1 cellular context compared by ENCODE assay signal in the genomic region with DNA sequence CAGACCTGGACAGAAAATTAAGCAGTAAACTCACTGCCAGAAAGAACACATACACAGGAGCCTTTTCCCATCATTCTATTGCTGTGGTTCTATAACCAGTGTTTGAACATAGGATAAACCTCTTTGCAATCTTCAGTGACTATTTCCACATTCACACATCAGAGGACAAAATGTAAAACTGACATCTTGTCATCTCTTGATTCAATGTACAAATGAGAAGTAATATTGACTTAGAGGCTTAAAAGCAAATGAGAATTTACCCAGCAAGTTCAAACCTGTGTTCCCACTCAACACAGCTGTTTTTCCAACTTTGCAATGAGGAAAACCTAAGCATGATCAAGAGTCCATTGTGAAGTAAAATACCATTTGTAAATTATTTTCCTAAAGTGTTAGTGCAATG.
TF ChIP-seq lines count a peak whose summit lies in the region.

No MANE protein-coding gene starts in this region.

TF ChIP-seq in HepG2, 621 proteins besides CTCF, POLR2A, EP300 and RAD21 (continues in another document):
- TF ChIP-seq, protein P1, sequence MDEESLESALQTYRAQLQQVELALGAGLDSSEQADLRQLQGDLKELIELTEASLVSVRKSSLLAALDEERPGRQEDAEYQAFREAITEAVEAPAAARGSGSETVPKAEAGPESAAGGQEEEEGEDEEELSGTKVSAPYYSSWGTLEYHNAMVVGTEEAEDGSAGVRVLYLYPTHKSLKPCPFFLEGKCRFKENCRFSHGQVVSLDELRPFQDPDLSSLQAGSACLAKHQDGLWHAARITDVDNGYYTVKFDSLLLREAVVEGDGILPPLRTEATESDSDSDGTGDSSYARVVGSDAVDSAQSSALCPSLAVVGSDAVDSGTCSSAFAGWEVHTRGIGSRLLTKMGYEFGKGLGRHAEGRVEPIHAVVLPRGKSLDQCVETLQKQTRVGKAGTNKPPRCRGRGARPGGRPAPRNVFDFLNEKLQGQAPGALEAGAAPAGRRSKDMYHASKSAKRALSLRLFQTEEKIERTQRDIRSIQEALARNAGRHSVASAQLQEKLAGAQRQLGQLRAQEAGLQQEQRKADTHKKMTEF (CRISPR knock-in tag; IDR thresholded peaks at IDR 0.05), result peak; percentile 44; the same call in 1 of the 2 replicates
- TF ChIP-seq TBP (CRISPR knock-in tag; IDR thresholded peaks at IDR 0.05) (no peak), CEBPB (IDR thresholded peaks at IDR 0.05; ENCODE audit: borderline replicate concordance, low read depth, low read length) (peak; percentile 89), SIX1 (CRISPR knock-in tag; IDR thresholded peaks at IDR 0.05; ENCODE audit: borderline replicate concordance) (peak; percentile 41; the same call in 1 of the 2 replicates), BCL6 (CRISPR knock-in tag; IDR thresholded peaks at IDR 0.05) (peak; percentile 88), TFE3 (CRISPR knock-in tag; IDR thresholded peaks at IDR 0.05) (peak; percentile 47; the same call in 1 of the 2 replicates), FOXP1 (IDR thresholded peaks at IDR 0.05) (no peak), FOXP1 (CRISPR knock-in tag; IDR thresholded peaks at IDR 0.05) (peak; percentile 62; the same call in 1 of the 2 replicates), ZNF451 (CRISPR knock-in tag; IDR thresholded peaks at IDR 0.05) (no peak), THYN1 (CRISPR knock-in tag; IDR thresholded peaks at IDR 0.05; ENCODE audit: borderline replicate concordance, low read depth) (no peak), ZSCAN30 (CRISPR knock-in tag; IDR thresholded peaks at IDR 0.05) (no peak), LCORL (IDR thresholded peaks at IDR 0.05) (no peak), LCORL (CRISPR knock-in tag; IDR thresholded peaks at IDR 0.05) (no peak), SAP130 (CRISPR knock-in tag; IDR thresholded peaks at IDR 0.05; ENCODE audit: low read depth) (peak; percentile 42; the same call in 1 of the 2 replicates), AKAP8 (CRISPR knock-in tag; IDR thresholded peaks at IDR 0.05) (no peak), POGZ (CRISPR knock-in tag; IDR thresholded peaks at IDR 0.05) (peak; percentile 46; the same call in 1 of the 2 replicates), ZNF619 (CRISPR knock-in tag; IDR thresholded peaks at IDR 0.05) (no peak), ZNF460 (CRISPR knock-in tag; IDR thresholded peaks at IDR 0.05; ENCODE audit: borderline replicate concordance) (no peak), NFIC (IDR thresholded peaks at IDR 0.05; ENCODE audit: low read length) (peak; percentile 87), ISL2 (CRISPR knock-in tag; IDR thresholded peaks at IDR 0.05) (peak; percentile 97), ZNF10 (CRISPR knock-in tag; IDR thresholded peaks at IDR 0.05; ENCODE audit: borderline replicate concordance, low read depth) (no peak), HNF4A (CRISPR knock-in tag; IDR thresholded peaks at IDR 0.05) (peak; percentile 70), RXRB (CRISPR knock-in tag; IDR thresholded peaks at IDR 0.05; ENCODE audit: borderline replicate concordance) (peak; percentile 69), NCOR1 (IDR thresholded peaks at IDR 0.05; ENCODE audit: borderline replicate concordance, low read length) (0 out of 2 replicates have a peak, but pooled peaks have one; percentile 30), ZNF441 (CRISPR knock-in tag; IDR thresholded peaks at IDR 0.05; ENCODE audit: borderline replicate concordance) (no peak), HMG20A (CRISPR knock-in tag; IDR thresholded peaks at IDR 0.05; ENCODE audit: borderline replicate concordance) (peak; percentile 55; the same call in 1 of the 2 replicates), SOX13 (IDR thresholded peaks at IDR 0.05) (no peak), SOX13 (CRISPR knock-in tag; conservative IDR thresholded peaks at IDR 0.05 in 1 of 2, IDR thresholded peaks at IDR 0.05 in 1 of 2) (peak in 1 of 2 experiments; percentile 80; a peak in 2 of 4 replicates), CERS6 (CRISPR knock-in tag; IDR thresholded peaks at IDR 0.05) (no peak), ARID2 (CRISPR knock-in tag; IDR thresholded peaks at IDR 0.05; ENCODE audit: borderline replicate concordance) (no peak), TCF12 (IDR thresholded peaks at IDR 0.05) (no peak), TCF12 (CRISPR knock-in tag; IDR thresholded peaks at IDR 0.05) (peak; percentile 58; the same call in 1 of the 2 replicates)
- TF ChIP-seq, protein P2, sequence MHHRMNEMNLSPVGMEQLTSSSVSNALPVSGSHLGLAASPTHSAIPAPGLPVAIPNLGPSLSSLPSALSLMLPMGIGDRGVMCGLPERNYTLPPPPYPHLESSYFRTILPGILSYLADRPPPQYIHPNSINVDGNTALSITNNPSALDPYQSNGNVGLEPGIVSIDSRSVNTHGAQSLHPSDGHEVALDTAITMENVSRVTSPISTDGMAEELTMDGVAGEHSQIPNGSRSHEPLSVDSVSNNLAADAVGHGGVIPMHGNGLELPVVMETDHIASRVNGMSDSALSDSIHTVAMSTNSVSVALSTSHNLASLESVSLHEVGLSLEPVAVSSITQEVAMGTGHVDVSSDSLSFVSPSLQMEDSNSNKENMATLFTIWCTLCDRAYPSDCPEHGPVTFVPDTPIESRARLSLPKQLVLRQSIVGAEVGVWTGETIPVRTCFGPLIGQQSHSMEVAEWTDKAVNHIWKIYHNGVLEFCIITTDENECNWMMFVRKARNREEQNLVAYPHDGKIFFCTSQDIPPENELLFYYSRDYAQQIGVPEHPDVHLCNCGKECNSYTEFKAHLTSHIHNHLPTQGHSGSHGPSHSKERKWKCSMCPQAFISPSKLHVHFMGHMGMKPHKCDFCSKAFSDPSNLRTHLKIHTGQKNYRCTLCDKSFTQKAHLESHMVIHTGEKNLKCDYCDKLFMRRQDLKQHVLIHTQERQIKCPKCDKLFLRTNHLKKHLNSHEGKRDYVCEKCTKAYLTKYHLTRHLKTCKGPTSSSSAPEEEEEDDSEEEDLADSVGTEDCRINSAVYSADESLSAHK (CRISPR knock-in tag; IDR thresholded peaks at IDR 0.05; ENCODE audit: borderline replicate concordance), result no peak
- TF ChIP-seq, protein P3, sequence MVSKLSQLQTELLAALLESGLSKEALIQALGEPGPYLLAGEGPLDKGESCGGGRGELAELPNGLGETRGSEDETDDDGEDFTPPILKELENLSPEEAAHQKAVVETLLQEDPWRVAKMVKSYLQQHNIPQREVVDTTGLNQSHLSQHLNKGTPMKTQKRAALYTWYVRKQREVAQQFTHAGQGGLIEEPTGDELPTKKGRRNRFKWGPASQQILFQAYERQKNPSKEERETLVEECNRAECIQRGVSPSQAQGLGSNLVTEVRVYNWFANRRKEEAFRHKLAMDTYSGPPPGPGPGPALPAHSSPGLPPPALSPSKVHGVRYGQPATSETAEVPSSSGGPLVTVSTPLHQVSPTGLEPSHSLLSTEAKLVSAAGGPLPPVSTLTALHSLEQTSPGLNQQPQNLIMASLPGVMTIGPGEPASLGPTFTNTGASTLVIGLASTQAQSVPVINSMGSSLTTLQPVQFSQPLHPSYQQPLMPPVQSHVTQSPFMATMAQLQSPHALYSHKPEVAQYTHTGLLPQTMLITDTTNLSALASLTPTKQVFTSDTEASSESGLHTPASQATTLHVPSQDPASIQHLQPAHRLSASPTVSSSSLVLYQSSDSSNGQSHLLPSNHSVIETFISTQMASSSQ (IDR thresholded peaks at IDR 0.05; ENCODE audit: low read depth), result 0 out of 2 replicates have a peak, but pooled peaks have one; percentile 38
- TF ChIP-seq, protein P3 (CRISPR knock-in tag; IDR thresholded peaks at IDR 0.05; ENCODE audit: borderline replicate concordance), result peak; percentile 61; the same call in 1 of the 2 replicates
- TF ChIP-seq, protein P4, sequence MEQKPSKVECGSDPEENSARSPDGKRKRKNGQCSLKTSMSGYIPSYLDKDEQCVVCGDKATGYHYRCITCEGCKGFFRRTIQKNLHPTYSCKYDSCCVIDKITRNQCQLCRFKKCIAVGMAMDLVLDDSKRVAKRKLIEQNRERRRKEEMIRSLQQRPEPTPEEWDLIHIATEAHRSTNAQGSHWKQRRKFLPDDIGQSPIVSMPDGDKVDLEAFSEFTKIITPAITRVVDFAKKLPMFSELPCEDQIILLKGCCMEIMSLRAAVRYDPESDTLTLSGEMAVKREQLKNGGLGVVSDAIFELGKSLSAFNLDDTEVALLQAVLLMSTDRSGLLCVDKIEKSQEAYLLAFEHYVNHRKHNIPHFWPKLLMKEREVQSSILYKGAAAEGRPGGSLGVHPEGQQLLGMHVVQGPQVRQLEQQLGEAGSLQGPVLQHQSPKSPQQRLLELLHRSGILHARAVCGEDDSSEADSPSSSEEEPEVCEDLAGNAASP (CRISPR knock-in tag; IDR thresholded peaks at IDR 0.05; ENCODE audit: borderline replicate concordance), result 0 out of 2 replicates have a peak, but pooled peaks have one; percentile 13
- TF ChIP-seq, protein P5, sequence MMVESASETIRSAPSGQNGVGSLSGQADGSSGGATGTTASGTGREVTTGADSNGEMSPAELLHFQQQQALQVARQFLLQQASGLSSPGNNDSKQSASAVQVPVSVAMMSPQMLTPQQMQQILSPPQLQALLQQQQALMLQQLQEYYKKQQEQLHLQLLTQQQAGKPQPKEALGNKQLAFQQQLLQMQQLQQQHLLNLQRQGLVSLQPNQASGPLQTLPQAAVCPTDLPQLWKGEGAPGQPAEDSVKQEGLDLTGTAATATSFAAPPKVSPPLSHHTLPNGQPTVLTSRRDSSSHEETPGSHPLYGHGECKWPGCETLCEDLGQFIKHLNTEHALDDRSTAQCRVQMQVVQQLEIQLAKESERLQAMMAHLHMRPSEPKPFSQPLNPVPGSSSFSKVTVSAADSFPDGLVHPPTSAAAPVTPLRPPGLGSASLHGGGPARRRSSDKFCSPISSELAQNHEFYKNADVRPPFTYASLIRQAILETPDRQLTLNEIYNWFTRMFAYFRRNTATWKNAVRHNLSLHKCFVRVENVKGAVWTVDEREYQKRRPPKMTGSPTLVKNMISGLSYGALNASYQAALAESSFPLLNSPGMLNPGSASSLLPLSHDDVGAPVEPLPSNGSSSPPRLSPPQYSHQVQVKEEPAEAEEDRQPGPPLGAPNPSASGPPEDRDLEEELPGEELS (CRISPR knock-in tag; IDR thresholded peaks at IDR 0.05), result peak; percentile 42; the same call in 1 of the 2 replicates
- TF ChIP-seq, protein P6, sequence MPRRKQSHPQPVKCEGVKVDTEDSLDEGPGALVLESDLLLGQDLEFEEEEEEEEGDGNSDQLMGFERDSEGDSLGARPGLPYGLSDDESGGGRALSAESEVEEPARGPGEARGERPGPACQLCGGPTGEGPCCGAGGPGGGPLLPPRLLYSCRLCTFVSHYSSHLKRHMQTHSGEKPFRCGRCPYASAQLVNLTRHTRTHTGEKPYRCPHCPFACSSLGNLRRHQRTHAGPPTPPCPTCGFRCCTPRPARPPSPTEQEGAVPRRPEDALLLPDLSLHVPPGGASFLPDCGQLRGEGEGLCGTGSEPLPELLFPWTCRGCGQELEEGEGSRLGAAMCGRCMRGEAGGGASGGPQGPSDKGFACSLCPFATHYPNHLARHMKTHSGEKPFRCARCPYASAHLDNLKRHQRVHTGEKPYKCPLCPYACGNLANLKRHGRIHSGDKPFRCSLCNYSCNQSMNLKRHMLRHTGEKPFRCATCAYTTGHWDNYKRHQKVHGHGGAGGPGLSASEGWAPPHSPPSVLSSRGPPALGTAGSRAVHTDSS (CRISPR knock-in tag; conservative IDR thresholded peaks at IDR 0.05), result no peak
- TF ChIP-seq, protein P7, sequence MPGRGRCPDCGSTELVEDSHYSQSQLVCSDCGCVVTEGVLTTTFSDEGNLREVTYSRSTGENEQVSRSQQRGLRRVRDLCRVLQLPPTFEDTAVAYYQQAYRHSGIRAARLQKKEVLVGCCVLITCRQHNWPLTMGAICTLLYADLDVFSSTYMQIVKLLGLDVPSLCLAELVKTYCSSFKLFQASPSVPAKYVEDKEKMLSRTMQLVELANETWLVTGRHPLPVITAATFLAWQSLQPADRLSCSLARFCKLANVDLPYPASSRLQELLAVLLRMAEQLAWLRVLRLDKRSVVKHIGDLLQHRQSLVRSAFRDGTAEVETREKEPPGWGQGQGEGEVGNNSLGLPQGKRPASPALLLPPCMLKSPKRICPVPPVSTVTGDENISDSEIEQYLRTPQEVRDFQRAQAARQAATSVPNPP (CRISPR knock-in tag; IDR thresholded peaks at IDR 0.05), result no peak
